In the genomic region with DNA sequence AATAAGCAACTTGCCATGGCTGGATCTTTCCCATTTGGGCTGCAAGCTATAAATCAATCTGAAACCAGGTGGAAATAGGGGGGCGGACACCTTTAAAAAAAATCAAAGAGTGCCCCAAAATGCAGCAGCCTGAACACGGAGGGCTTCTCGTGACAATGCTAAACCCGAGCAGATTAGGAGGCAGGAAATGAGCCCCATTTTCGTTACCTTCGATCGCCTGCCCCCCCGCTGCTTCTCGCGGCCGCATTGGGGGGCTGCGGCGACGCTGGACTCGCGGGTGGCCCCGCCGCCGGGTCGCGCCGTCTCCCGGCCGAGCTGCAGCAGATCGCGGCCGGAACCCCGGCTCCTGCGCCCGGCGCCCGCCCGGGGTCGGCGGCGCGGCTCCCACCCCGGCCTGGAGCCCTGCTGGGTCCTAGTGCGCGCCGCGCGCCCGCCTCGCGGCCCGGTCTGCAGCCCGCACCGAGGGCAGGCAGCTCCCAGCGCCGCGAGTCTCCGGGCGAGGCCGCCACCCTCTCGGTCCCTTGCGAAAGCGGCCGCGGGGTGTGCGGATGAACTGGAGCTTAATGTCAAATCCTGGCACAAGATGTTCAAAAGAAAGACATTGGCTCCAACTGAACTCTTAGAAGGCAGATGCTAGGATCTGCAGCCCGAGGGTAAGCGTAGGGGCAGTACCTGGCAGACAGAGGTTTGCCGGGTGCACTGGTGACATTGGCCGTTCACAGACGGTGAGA, we compare ENCODE assay signal across 8 cellular contexts.
DNase-seq lines count a peak whose midpoint lies in the region; ATAC-seq and TF ChIP-seq lines count a peak whose summit lies in the region.

No MANE protein-coding gene starts in this region.

- H3K4me3 Mint-ChIP-seq in chondrocyte (ENCODE audit: unreplicated experiment), result peak overlapping the region; percentile 84

- peaks cover 52% of the 10 kb centered on the region for H3K4me1 Mint-ChIP-seq in chondrocyte (ENCODE audit: low read depth)

- H3K27ac Mint-ChIP-seq in chondrocyte (ENCODE audit: unreplicated experiment), result peak overlapping the region; percentile 93

- H3K27ac ChIP-seq in layer of hippocampus (ENCODE audit: low read depth, low read length), result peak overlapping the region; percentile 46

- no peaks in the 10 kb centered on the region for H3K36me3 Mint-ChIP-seq in chondrocyte (ENCODE audit: low read depth)

- no peaks in the 10 kb centered on the region for H3K9me3 Mint-ChIP-seq in chondrocyte (ENCODE audit: low read depth)

- peak; percentile 69 for ATAC-seq in HG02885 (IDR thresholded peaks at IDR 0.05; ENCODE audit: poor library complexity, unreplicated experiment)
- peak; percentile 42 to 46 for ATAC-seq in activated CD4-positive, CD25-positive, alpha-beta regulatory T cell treated with anti-CD3 and anti-CD28 coated beads, Interleukin-2, amount 50 U/mL, for 24 hours

- no peaks in the 10 kb centered on the region for H3K27me3 Mint-ChIP-seq in chondrocyte (ENCODE audit: low read depth)

- DNase-seq in SIG-M5 treated with dmso at 0.1 percent for 504 hours (lab: John Stamatoyannopoulos, UW; ENCODE audit: unreplicated experiment) (peak; percentile 39), SIG-M5 (lab: John Stamatoyannopoulos, UW) (no peak), NCI-H2171 treated with DMSO at 0.1 percent for 48 hours (lab: John Stamatoyannopoulos, UW) (peak; percentile 76), chondrocyte (ENCODE audit: low spot score) (no peak)
- peak; percentile 67 for DNase-seq in stimulated activated CD4-positive, alpha-beta T cell treated with anti-CD3 and anti-CD28 coated beads, Interleukin-1b, Interleukin-23, amount 100 ng/mL, for 48 hours

- H3K27me3 ChIP-seq in layer of hippocampus (ENCODE audit: control insufficient read depth, insufficient read depth, low read length), result no peaks in the 10 kb centered on the region

- no peak for TF ChIP-seq CTCF in chondrocyte (IDR thresholded peaks at IDR 0.05)

Comparison
In these comparisons a context has a peak if more than half of its experiments do, and no peak if none do; other contexts are left out.
1. DNase-seq: peak in SIG-M5 treated with dmso at 0.1 percent for 504 hours (single experiment), NCI-H2171 treated with DMSO at 0.1 percent for 48 hours (single experiment) and stimulated activated CD4-positive, alpha-beta T cell treated with anti-CD3 and anti-CD28 coated beads, Interleukin-1b, Interleukin-23, amount 100 ng/mL, for 48 hours (single experiment); none in SIG-M5 (single experiment) and chondrocyte (single experiment).